26 cellular contexts compared by ENCODE assay signal in the genomic region with DNA sequence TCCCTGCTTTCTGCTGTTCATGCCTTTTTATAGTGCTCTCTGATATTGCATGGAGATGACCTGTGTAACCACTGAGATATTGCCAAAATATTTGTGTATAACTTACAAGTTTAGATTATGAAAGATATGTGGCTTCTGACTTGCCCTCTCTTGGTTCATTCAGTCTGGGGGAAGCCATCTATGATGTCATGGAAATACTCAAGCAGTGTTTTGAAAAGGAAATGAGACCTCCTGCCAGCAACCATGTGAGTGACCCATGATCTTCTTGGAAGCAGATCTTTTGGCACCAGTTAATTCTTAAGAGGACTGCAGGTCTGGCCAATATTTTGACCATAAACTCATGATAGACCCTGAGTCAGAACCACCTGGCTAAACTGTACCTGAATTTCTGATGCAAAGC.
DNase-seq lines count a peak whose midpoint lies in the region; ATAC-seq, FAIRE-seq and TF ChIP-seq lines count a peak whose summit lies in the region.
"Had no signal": no experiment of that assay in that cellular context is flagged by ENCODE, and none has a peak within 500 bp of the region (broad histone marks: within the 10 kb centered on the region; RNA-seq: fewer than 3 reads in every experiment).

No MANE protein-coding gene starts in this region.

- POLR2A ChIA-PET in RWPE1 (lab: Yijun Ruan, JAX; ENCODE audit: low non-redundant PET), result no interaction called here

- H3K4me3 Mint-ChIP-seq in astrocyte (ENCODE audit: unreplicated experiment), result no peak overlapping the region
- H3K4me3 Mint-ChIP-seq in activated CD8-positive, alpha-beta memory T cell treated with anti-CD3 and anti-CD28 coated beads, Interleukin-2, amount 10 ng/mL, durations not matched to agents 7 days and 5 days, result no peak overlapping the region
- H3K4me3 Mint-ChIP-seq: activated T-cell treated with anti-CD3 and anti-CD28 coated beads, Interleukin-2, amount 50 U/mL, for 24 hours; CD4-positive, alpha-beta memory T cell; HFFc6; T-helper 1 cell treated with Interleukin-12 subunit alpha and Interleukin-12 subunit beta and Interleukin-4 antibody, amounts not matched to agents 30 μg/mL and 1 μg/mL, for 36 hours had no signal

- CTCF ChIA-PET in RWPE1 (lab: Yijun Ruan, JAX), result no interaction called here
- CTCF ChIA-PET in activated CD8-positive, alpha-beta memory T cell treated with anti-CD3 and anti-CD28 coated beads, Interleukin-2, amount 10 ng/mL, durations not matched to agents 7 days and 5 days (lab: Charles Lee), result no interaction called here

- H3K4me1 Mint-ChIP-seq in astrocyte (ENCODE audit: low read depth, unreplicated experiment), result no peaks in the 10 kb centered on the region
- H3K4me1 Mint-ChIP-seq in activated CD8-positive, alpha-beta memory T cell treated with anti-CD3 and anti-CD28 coated beads, Interleukin-2, amount 10 ng/mL, durations not matched to agents 7 days and 5 days, result no peaks in the 10 kb centered on the region
- H3K4me1 Mint-ChIP-seq: CD4-positive, alpha-beta memory T cell had no signal

- ATAC-seq in sciatic nerve, result peak; percentile 51
- no peak for ATAC-seq in HG03469 (IDR thresholded peaks at IDR 0.05; ENCODE audit: unreplicated experiment)
- no peak for ATAC-seq in activated CD8-positive, alpha-beta memory T cell treated with anti-CD3 and anti-CD28 coated beads, Interleukin-2, amount 10 ng/mL, durations not matched to agents 7 days and 5 days
- ATAC-seq: gastroesophageal sphincter, mucosa of descending colon, upper lobe of right lung had no signal

- DNase-seq in HT1080 (ENCODE audit: low read depth) (peak; percentile 57), astrocyte (ENCODE audit: low read depth) (peak; percentile 69), fibroblast of peridontal ligament (ENCODE audit: extremely low read depth) (peak; percentile 17), sciatic nerve (ENCODE audit: low spot score) (no peak), NCI-H2107 treated with DMSO at 0.1 percent for 48 hours (lab: John Stamatoyannopoulos, UW; ENCODE audit: unreplicated experiment) (no peak), RWPE1 (ENCODE audit: low spot score) (no peak)
- DNase-seq in activated CD8-positive, alpha-beta memory T cell treated with anti-CD3 and anti-CD28 coated beads, Interleukin-2, amount 10 ng/mL, durations not matched to agents 7 days and 5 days, result no peak
- DNase-seq: activated CD8-positive, alpha-beta memory T cell treated with anti-CD3 and anti-CD28 coated beads for 24 hours; activated T-cell treated with anti-CD3 and anti-CD28 coated beads, Interleukin-2, amount 50 U/mL, for 24 hours; amniotic stem cell; CD4-positive, alpha-beta memory T cell; central memory CD4-positive, alpha-beta T cell; DMS 273 treated with DMSO at 0.1 percent for 48 hours; HFFc6; islet precursor cell; MM.1S; mucosa of descending colon; NCI-H1694; NCI-H2171; NCI-H524 treated with DMSO at 0.1 percent for 48 hours; substantia nigra; upper lobe of right lung had no signal

- no peak overlapping the region for H3K4me3 ChIP-seq in astrocyte (ENCODE audit: insufficient read depth, low read depth, low read length)
- H3K4me3 ChIP-seq: gastroesophageal sphincter, mucosa of descending colon, upper lobe of right lung had no signal

- H3K9me3 Mint-ChIP-seq in astrocyte (ENCODE audit: unreplicated experiment), result no peaks in the 10 kb centered on the region
- H3K9me3 Mint-ChIP-seq in activated CD8-positive, alpha-beta memory T cell treated with anti-CD3 and anti-CD28 coated beads, Interleukin-2, amount 10 ng/mL, durations not matched to agents 7 days and 5 days (ENCODE audit: low read depth), result peaks cover 2% of the 10 kb centered on the region
- H3K9me3 Mint-ChIP-seq: activated T-cell treated with anti-CD3 and anti-CD28 coated beads, Interleukin-2, amount 50 U/mL, for 24 hours; CD4-positive, alpha-beta memory T cell; T-helper 1 cell treated with Interleukin-12 subunit alpha and Interleukin-12 subunit beta and Interleukin-4 antibody, amounts not matched to agents 30 μg/mL and 1 μg/mL, for 36 hours had no signal

- no peaks in the 10 kb centered on the region for H3K79me2 ChIP-seq in astrocyte (ENCODE audit: insufficient read depth, low read length)

- FAIRE-seq in astrocyte (lab: Jason Lieb, UNC), result no peak
- FAIRE-seq: GM19239 had no signal

- H3K36me3 Mint-ChIP-seq in astrocyte (ENCODE audit: low read depth, unreplicated experiment), result no peaks in the 10 kb centered on the region
- no peaks in the 10 kb centered on the region for H3K36me3 Mint-ChIP-seq in activated CD8-positive, alpha-beta memory T cell treated with anti-CD3 and anti-CD28 coated beads, Interleukin-2, amount 10 ng/mL, durations not matched to agents 7 days and 5 days
- H3K36me3 Mint-ChIP-seq: CD4-positive, alpha-beta memory T cell had no signal

- no peak overlapping the region for H2AFZ ChIP-seq in astrocyte (ENCODE audit: low read depth, low read length)

- no peak overlapping the region for H3K27ac Mint-ChIP-seq in astrocyte (ENCODE audit: unreplicated experiment)
- no peak overlapping the region for H3K27ac Mint-ChIP-seq in activated CD8-positive, alpha-beta memory T cell treated with anti-CD3 and anti-CD28 coated beads, Interleukin-2, amount 10 ng/mL, durations not matched to agents 7 days and 5 days
- H3K27ac Mint-ChIP-seq: activated T-cell treated with anti-CD3 and anti-CD28 coated beads, Interleukin-2, amount 50 U/mL, for 24 hours; HFFc6; T-helper 1 cell treated with Interleukin-12 subunit alpha and Interleukin-12 subunit beta and Interleukin-4 antibody, amounts not matched to agents 30 μg/mL and 1 μg/mL, for 36 hours had no signal

- H3K9ac ChIP-seq in astrocyte (ENCODE audit: low read length), result no peak overlapping the region

- H3K27me3 ChIP-seq in astrocyte (ENCODE audit: insufficient read depth, low read length), result no peaks in the 10 kb centered on the region
- H3K27me3 ChIP-seq: gastroesophageal sphincter, upper lobe of right lung had no signal

- no peaks in the 10 kb centered on the region for H3K36me3 ChIP-seq in astrocyte (ENCODE audit: insufficient read depth, low read length)
- H3K36me3 ChIP-seq: gastroesophageal sphincter, upper lobe of right lung had no signal

- H3K4me2 ChIP-seq in astrocyte (ENCODE audit: low read length), result no peak overlapping the region

- H3K9me3 ChIP-seq in astrocyte (ENCODE audit: insufficient read depth, low read depth, low read length), result no peaks in the 10 kb centered on the region
- H3K9me3 ChIP-seq: gastroesophageal sphincter, mucosa of descending colon, upper lobe of right lung had no signal

- intact Hi-C loops in sciatic nerve (cut with DNase I), result no loop called here

- H3K27ac ChIP-seq in astrocyte (ENCODE audit: low read depth, low read length), result no peak overlapping the region
- H3K27ac ChIP-seq in RWPE1, result no peak overlapping the region
- H3K27ac ChIP-seq: gastroesophageal sphincter, upper lobe of right lung had no signal

- no peaks in the 10 kb centered on the region for H3K27me3 Mint-ChIP-seq in astrocyte (ENCODE audit: low read depth, unreplicated experiment)
- no peaks in the 10 kb centered on the region for H3K27me3 Mint-ChIP-seq in activated CD8-positive, alpha-beta memory T cell treated with anti-CD3 and anti-CD28 coated beads, Interleukin-2, amount 10 ng/mL, durations not matched to agents 7 days and 5 days
- H3K27me3 Mint-ChIP-seq: activated T-cell treated with anti-CD3 and anti-CD28 coated beads, Interleukin-2, amount 50 U/mL, for 24 hours; CD4-positive, alpha-beta memory T cell had no signal

- H3K4me1 ChIP-seq in astrocyte (ENCODE audit: insufficient read depth, low read length), result no peaks in the 10 kb centered on the region
- H3K4me1 ChIP-seq: gastroesophageal sphincter, upper lobe of right lung had no signal

- H4K20me1 ChIP-seq in astrocyte (ENCODE audit: insufficient read depth, low read length), result no peaks in the 10 kb centered on the region

- TF ChIP-seq CTCF in astrocyte (IDR thresholded peaks at IDR 0.05; ENCODE audit: insufficient read depth, low read depth, low read length) (no peak), RWPE1 (conservative IDR thresholded peaks at IDR 0.05; ENCODE audit: low read depth) (no peak)

Comparison
In these comparisons a context has a peak if more than half of its experiments do, and no peak if none do; other contexts are left out.
1. DNase-seq: peak in HT1080 (single experiment), astrocyte (single experiment) and fibroblast of peridontal ligament (single experiment); none in sciatic nerve (single experiment), NCI-H2107 treated with DMSO at 0.1 percent for 48 hours (single experiment), RWPE1 (single experiment) and activated CD8-positive, alpha-beta memory T cell treated with anti-CD3 and anti-CD28 coated beads, Interleukin-2, amount 10 ng/mL, durations not matched to agents 7 days and 5 days (single experiment).